ENCODE assay signal across 9 cellular contexts in the genomic region with DNA sequence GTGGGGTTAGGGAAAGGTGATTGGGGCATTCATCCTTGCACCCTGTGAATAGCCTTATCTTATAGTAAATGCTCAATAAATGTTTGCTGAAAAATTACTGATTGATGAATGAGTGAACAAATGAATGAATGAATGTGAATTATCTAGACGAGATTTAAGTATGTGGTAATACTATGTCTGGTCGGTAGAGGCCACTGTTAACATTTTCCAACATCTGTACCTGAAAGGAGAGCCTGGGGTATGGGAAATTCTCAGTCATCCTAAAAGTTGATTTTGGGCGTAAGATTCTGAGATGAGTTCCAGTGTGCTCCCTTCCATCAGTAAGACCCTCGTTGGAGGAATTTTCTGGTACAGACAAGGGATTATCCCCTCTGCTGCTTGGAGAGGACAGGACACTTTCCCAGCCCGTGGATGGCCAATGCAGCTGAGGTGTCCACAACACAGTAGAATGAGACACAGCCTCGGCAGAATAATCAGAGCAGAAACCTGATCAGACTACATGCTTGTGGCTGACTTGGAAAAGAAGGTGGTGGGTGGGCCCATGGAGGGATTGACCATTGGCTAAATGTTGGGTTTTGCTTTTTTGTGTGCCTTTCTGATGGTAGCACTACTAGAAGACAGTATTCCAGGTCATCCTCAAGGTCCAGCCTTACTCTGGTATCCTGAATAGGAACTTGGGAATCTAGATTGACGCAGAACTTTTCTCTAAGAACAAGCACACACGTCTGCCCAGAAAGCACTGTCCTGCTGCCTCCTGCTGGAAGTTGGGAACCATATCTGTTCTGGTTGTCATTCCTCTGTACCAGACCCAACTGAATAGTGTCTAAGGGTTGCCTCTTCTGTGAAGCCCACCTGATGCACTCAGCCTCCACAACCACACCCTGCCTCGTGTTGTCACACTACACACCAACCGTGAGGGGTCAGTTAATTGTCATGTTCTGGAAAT.
DNase-seq lines count a peak whose midpoint lies in the region; ATAC-seq, FAIRE-seq and TF ChIP-seq lines count a peak whose summit lies in the region.
"Had no signal": no experiment of that assay in that cellular context is flagged by ENCODE, and none has a peak within 500 bp of the region (broad histone marks: within the 10 kb centered on the region; RNA-seq: fewer than 3 reads in every experiment).

No MANE protein-coding gene starts in this region.

- no peak overlapping the region for H3K9ac ChIP-seq in SU-DHL-6 (ENCODE audit: low read length)

- H3K27ac ChIP-seq in SU-DHL-6 (ENCODE audit: low read depth, low read length) (no peak overlapping the region), thoracic aorta (no peak overlapping the region)
- H3K27ac ChIP-seq: neutrophil had no signal

- no peak overlapping the region for H3K4me2 ChIP-seq in SU-DHL-6 (ENCODE audit: low read depth, low read length, poor library complexity, severe bottlenecking)

- DNase-seq in KBM-7 (peak; percentile 37), left ventricle myocardium superior (no peak), thoracic aorta (ENCODE audit: low spot score) (no peak), dedifferentiated amniotic fluid mesenchymal stem cell (ENCODE audit: extremely low spot score) (no peak)

- H4K20me1 ChIP-seq in SU-DHL-6 (ENCODE audit: low read depth, low read length): no peaks in the 10 kb centered on the region

- H3K27me3 ChIP-seq in SU-DHL-6 (ENCODE audit: low read length) (no peaks in the 10 kb centered on the region), thoracic aorta (replicated peaks; ENCODE audit: insufficient read depth) (no peaks in the 10 kb centered on the region)

- FAIRE-seq in G401.6 (lab: Jason Lieb, UNC): peak; percentile 66

- TF ChIP-seq CTCF in SU-DHL-6 (IDR thresholded peaks at IDR 0.05; ENCODE audit: insufficient read depth, low read length, poor library complexity, severe bottlenecking) (peak; percentile 34), thoracic aorta (IDR thresholded peaks at IDR 0.05) (peak; percentile 65)

- H3K36me3 ChIP-seq in SU-DHL-6 (ENCODE audit: low read length) (no peaks in the 10 kb centered on the region), thoracic aorta (no peaks in the 10 kb centered on the region)
- H3K36me3 ChIP-seq: neutrophil had no signal

- H3K79me2 ChIP-seq in SU-DHL-6 (ENCODE audit: insufficient read depth, low read length): no peaks in the 10 kb centered on the region

- ATAC-seq in left ventricle myocardium superior: peak; percentile 48
- ATAC-seq in thoracic aorta (ENCODE audit: insufficient number of reproducible peaks, low FRiP score, low read depth): no peak
- no peak for ATAC-seq in HG03108 (IDR thresholded peaks at IDR 0.05; ENCODE audit: unreplicated experiment)
- no peak for ATAC-seq in GM19324 (IDR thresholded peaks at IDR 0.05; ENCODE audit: low FRiP score, unreplicated experiment)

- no peak overlapping the region for H2AFZ ChIP-seq in SU-DHL-6 (ENCODE audit: low read depth, low read length, severe bottlenecking)

- in situ Hi-C loops in KBM-7 (cut with MboI; ENCODE audit: low pct_unique_long_range_greater_than_20kb, low sequenced_read_pairs): no loop called here

- no peaks in the 10 kb centered on the region for H3F3A ChIP-seq in SU-DHL-6 (ENCODE audit: insufficient read depth)

- intact Hi-C loops in left ventricle myocardium superior (cut with micrococcal nuclease): no loop called here

- H3K9me2 ChIP-seq in SU-DHL-6 (replicated peaks; ENCODE audit: insufficient read depth, low read length): no peaks in the 10 kb centered on the region

- H3K4me1 ChIP-seq in thoracic aorta (ENCODE audit: control insufficient read depth in 1 of 2, low read depth in 2 of 2): peaks cover 0 to 19% of the 10 kb centered on the region in 2 donors

- no peak overlapping the region for H3K4me3 ChIP-seq in SU-DHL-6 (ENCODE audit: insufficient read depth, low read length, poor library complexity, severe bottlenecking)
- no peak overlapping the region for H3K4me3 ChIP-seq in thoracic aorta

- H3K9me3 ChIP-seq in SU-DHL-6 (ENCODE audit: insufficient read depth, low read length) (no peaks in the 10 kb centered on the region), thoracic aorta (no peaks in the 10 kb centered on the region)
- H3K9me3 ChIP-seq: neutrophil had no signal
